Comparison of ENCODE assay signal across 9 cellular contexts in genomic region chr22:50016988-50017700, GRCh38. TPM values are rescaled to one million over a fixed set of nuclear protein-coding genes. Genes with fewer than 3 reads are reported as not detected.
A peak's percentile ranks its signal among the peaks of the same experiment; 100 is the strongest.
DNase-seq lines count a peak whose midpoint lies in the region; ATAC-seq and TF ChIP-seq lines count a peak whose summit lies in the region.
"Had no signal": no experiment of that assay in that cellular context is flagged by ENCODE, and none has a peak within 500 bp of the region (broad histone marks: within the 10 kb centered on the region; RNA-seq: fewer than 3 reads in every experiment).

No MANE protein-coding gene starts in this region.

- H3K27ac ChIP-seq in hepatocyte = no peak overlapping the region
- H3K27ac ChIP-seq: parathyroid adenoma had no signal

- no peaks in the 10 kb centered on the region for H3K79me2 ChIP-seq in hepatocyte
- H3K79me2 ChIP-seq: parathyroid adenoma had no signal

- no peak overlapping the region for H2AFZ ChIP-seq in hepatocyte
- H2AFZ ChIP-seq: parathyroid adenoma had no signal

- intact Hi-C loops in activated CD8-positive, alpha-beta T cell treated with anti-CD3 and anti-CD28 coated beads for 36 hours (cut with micrococcal nuclease) = loop anchor here (5.0 kb wide), 2 partner anchors 45 to 85 kb away; no protein-coding TSS in a partner anchor

- peaks cover 3% of the 10 kb centered on the region for H3K9me3 Mint-ChIP-seq in activated CD8-positive, alpha-beta T cell treated with anti-CD3 and anti-CD28 coated beads for 36 hours

- H3K36me3 Mint-ChIP-seq in activated CD8-positive, alpha-beta T cell treated with anti-CD3 and anti-CD28 coated beads for 36 hours (ENCODE audit: low read depth) = no peaks in the 10 kb centered on the region

- H3K4me1 Mint-ChIP-seq in activated CD8-positive, alpha-beta T cell treated with anti-CD3 and anti-CD28 coated beads for 36 hours (ENCODE audit: low read depth) = peaks cover 18% of the 10 kb centered on the region

- peak; percentile 93 for DNase-seq in activated CD8-positive, alpha-beta T cell treated with anti-CD3 and anti-CD28 coated beads for 36 hours
- DNase-seq in hepatocyte (ENCODE audit: low spot score) (peak; percentile 5), occipital lobe (lab: John Stamatoyannopoulos, UW) (no peak), Ammon's horn (ENCODE audit: low spot score) (no peak)
- DNase-seq in stimulated activated CD8-positive, alpha-beta memory T cell treated with anti-CD3 and anti-CD28 coated beads, Interleukin-7, amount 100 ng/mL, for 48 hours (ENCODE audit: extremely low read depth in 1 of 2, low read depth in 1 of 2) = peak; percentile 84 to 85

- H3K4me1 ChIP-seq in hepatocyte (ENCODE audit: insufficient read depth) = no peaks in the 10 kb centered on the region
- H3K4me1 ChIP-seq: parathyroid adenoma had no signal

- no peaks in the 10 kb centered on the region for H3K9me2 ChIP-seq in hepatocyte (replicated peaks; ENCODE audit: insufficient read depth)

- H3K4me3 ChIP-seq in hepatocyte = no peak overlapping the region

- no peak overlapping the region for H3K4me2 ChIP-seq in hepatocyte

- H3K27ac Mint-ChIP-seq in activated CD8-positive, alpha-beta T cell treated with anti-CD3 and anti-CD28 coated beads for 36 hours = peak overlapping the region; percentile 97

- POLR2A ChIA-PET in activated CD8-positive, alpha-beta T cell treated with anti-CD3 and anti-CD28 coated beads for 36 hours (lab: Charles Lee) = interaction anchor here (0.9 to 2.5 kb wide), 8 partner anchors 10 to 62 kb away, joined by 3 to 14 read pairs (median 4); no protein-coding TSS in a partner anchor

- peaks cover 25% of the 10 kb centered on the region for H3K27me3 ChIP-seq in hepatocyte

- no peaks in the 10 kb centered on the region for H3K9me3 ChIP-seq in hepatocyte (ENCODE audit: low read depth)

- CTCF ChIA-PET in activated CD8-positive, alpha-beta T cell treated with anti-CD3 and anti-CD28 coated beads for 36 hours (lab: Charles Lee) = interaction anchor here (3.1 to 4.4 kb wide), 3 partner anchors 13 to 35 kb away, joined by 12 to 27 read pairs (median 16); no protein-coding TSS in a partner anchor

- 83% methylated on average over 19 of the region's 21 CpGs for WGBS in hepatocyte (ENCODE audit: low lambda C conversion rate, missing lambda C conversion rate)

- H3K36me3 ChIP-seq in hepatocyte (replicated peaks; ENCODE audit: insufficient read depth, low read depth) = no peaks in the 10 kb centered on the region

- ATAC-seq in GM21786 (IDR thresholded peaks at IDR 0.05; ENCODE audit: unreplicated experiment) (peak; percentile 53), GM21360 (IDR thresholded peaks at IDR 0.05; ENCODE audit: unreplicated experiment) (no peak)
- ATAC-seq in activated CD8-positive, alpha-beta T cell treated with anti-CD3 and anti-CD28 coated beads for 36 hours = peak; percentile 73

- TF ChIP-seq CTCF in activated CD8-positive, alpha-beta T cell treated with anti-CD3 and anti-CD28 coated beads for 36 hours (IDR thresholded peaks at IDR 0.05) = no peak
- no peak for TF ChIP-seq CTCF in hepatocyte (IDR thresholded peaks at IDR 0.05; ENCODE audit: poor library complexity)

- H4K20me1 ChIP-seq in hepatocyte (ENCODE audit: insufficient read depth, poor library complexity, severe bottlenecking) = no peaks in the 10 kb centered on the region

- no peaks in the 10 kb centered on the region for H3K27me3 Mint-ChIP-seq in activated CD8-positive, alpha-beta T cell treated with anti-CD3 and anti-CD28 coated beads for 36 hours

- H3K4me3 Mint-ChIP-seq in activated CD8-positive, alpha-beta T cell treated with anti-CD3 and anti-CD28 coated beads for 36 hours = peak overlapping the region; percentile 68

RNA-seq across cellular contexts. Expression of gene IL17REL, which starts 4.6 kb away (rescaled TPM):
- under 1 TPM in 1 of 2 experiments, not detected in 1; 0.14 TPM for total RNA-seq in activated CD8-positive, alpha-beta T cell treated with anti-CD3 and anti-CD28 coated beads for 36 hours
- total RNA-seq in hepatocyte (not detected in 2 replicates), occipital lobe (not detected)
- polyA plus RNA-seq in hepatocyte = not detected in 2 replicates
- total RNA-seq: glomerular endothelial cell had no signal

RNA-seq across cellular contexts. Expression of gene TTLL8, which starts 41.0 kb away (rescaled TPM):
- not detected for total RNA-seq in activated CD8-positive, alpha-beta T cell treated with anti-CD3 and anti-CD28 coated beads for 36 hours
- total RNA-seq in hepatocyte = not detected in 2 replicates
- not detected in 2 replicates for polyA plus RNA-seq in hepatocyte
- not detected for total RNA-seq in occipital lobe
- total RNA-seq: glomerular endothelial cell had no signal

RNA-seq across cellular contexts. Expression of gene PIM3, which starts 56.6 kb away (rescaled TPM):
- 100 to 1,000 TPM; 146 to 158 TPM for total RNA-seq in activated CD8-positive, alpha-beta T cell treated with anti-CD3 and anti-CD28 coated beads for 36 hours
- total RNA-seq in hepatocyte (71.8 and 81.1 TPM in 2 replicates), occipital lobe (13.1 TPM)
- polyA plus RNA-seq in hepatocyte = 131 and 138 TPM in 2 replicates

Comparison
In these comparisons a context has a peak if more than half of its experiments do, and no peak if none do; other contexts are left out.
1. DNase-seq: peak in activated CD8-positive, alpha-beta T cell treated with anti-CD3 and anti-CD28 coated beads for 36 hours (single experiment), hepatocyte (single experiment) and stimulated activated CD8-positive, alpha-beta memory T cell treated with anti-CD3 and anti-CD28 coated beads, Interleukin-7, amount 100 ng/mL, for 48 hours (2 of 2); none in occipital lobe (single experiment) and Ammon's horn (single experiment).